Comparison of ENCODE assay signal across 8 cellular contexts in the genomic region with DNA sequence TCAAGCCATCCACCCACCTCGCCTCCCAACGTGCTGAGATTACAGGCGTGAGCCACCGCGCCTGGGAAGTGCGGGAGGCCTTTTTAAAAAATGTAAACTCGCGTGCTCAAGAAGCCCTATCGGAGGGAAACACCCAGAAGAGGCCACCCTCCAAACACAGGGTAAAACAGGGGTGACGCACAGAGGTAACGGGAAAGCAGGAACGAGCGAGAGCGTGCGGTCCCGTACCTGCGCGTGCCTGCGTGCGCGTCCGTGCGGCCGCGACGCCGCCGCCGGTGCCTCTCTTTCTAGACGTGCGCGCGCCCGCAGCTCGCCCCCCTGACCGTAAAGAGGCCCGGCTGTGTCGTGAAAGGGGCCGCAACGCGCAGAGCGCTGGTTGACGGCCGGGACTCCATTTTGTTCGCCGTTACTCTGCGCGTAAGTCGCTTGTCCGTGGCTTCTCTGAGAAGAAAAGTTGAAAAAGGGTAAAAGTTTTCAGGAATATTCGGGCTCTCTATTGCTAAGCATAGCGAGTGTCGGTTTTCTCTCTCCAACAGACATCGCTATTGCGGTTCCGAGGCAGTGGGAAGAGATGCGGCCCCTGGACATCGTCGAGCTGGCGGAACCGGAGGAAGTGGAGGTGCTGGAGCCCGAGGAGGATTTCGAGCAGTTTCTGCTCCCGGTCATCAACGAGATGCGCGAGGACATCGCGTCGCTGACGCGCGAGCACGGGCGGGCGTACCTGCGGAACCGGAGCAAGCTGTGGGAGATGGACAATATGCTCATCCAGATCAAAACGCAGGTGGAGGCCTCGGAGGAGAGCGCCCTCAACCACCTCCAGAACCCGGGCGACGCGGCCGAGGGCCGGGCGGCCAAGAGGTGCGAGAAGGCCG. TPM values are rescaled to one million over a fixed set of nuclear protein-coding genes. Genes with fewer than 3 reads are reported as not detected.
DNase-seq lines count a peak whose midpoint lies in the region; ATAC-seq and TF ChIP-seq lines count a peak whose summit lies in the region.

TSS of gene MRFAP1 (plus strand) at position 394 of the 872 bp plus-strand sequence. CDS start at position 572, 178 bp downstream.

- peak within 1 kb of the TSS; percentile 71 for H3K4me3 ChIP-seq in kidney epithelial cell (ENCODE audit: low read depth, low read length)

- no peaks in the 10 kb centered on the region for H3K27me3 ChIP-seq in kidney epithelial cell (ENCODE audit: control insufficient read depth, insufficient read depth, low read length)

- TF ChIP-seq CTCF in kidney epithelial cell (IDR thresholded peaks at IDR 0.05; ENCODE audit: insufficient read depth, low read length, poor library complexity, severe bottlenecking) = no peak

- peak; percentile 90 for TF ChIP-seq POLR2A in GM19193 (IDR thresholded peaks at IDR 0.05; ENCODE audit: extremely low read depth, insufficient read depth, insufficient read length)

- H3K36me3 ChIP-seq in kidney epithelial cell (ENCODE audit: control insufficient read depth, insufficient read depth, low read length) = peaks cover 2% of the 10 kb centered on the region

- ATAC-seq in HG03439 (IDR thresholded peaks at IDR 0.05; ENCODE audit: unreplicated experiment) = peak; percentile 86

- DNase-seq in AML-193 (lab: John Stamatoyannopoulos, UW) (peak; percentile 88 to 91), NCI-H510A (lab: John Stamatoyannopoulos, UW) (peak; percentile 85), cerebellum (ENCODE audit: low spot score) (peak; percentile 95), kidney epithelial cell (ENCODE audit: low read depth) (peak; percentile 69)
- peak; percentile 93 for DNase-seq in activated CD4-positive, alpha-beta T cell treated with anti-CD3 and anti-CD28 coated beads for 1 hour
- peak; percentile 94 for DNase-seq in stimulated activated CD4-positive, alpha-beta T cell treated with anti-CD3 and anti-CD28 coated beads, Interleukin-15, amount 100 ng/mL, for 24 hours

RNA-seq across cellular contexts. Expression of gene MRFAP1, which starts in this region (rescaled TPM):
- total RNA-seq in cerebellum (89.2 TPM), kidney epithelial cell (238 and 255 TPM in 2 replicates)

Comparison
In these comparisons a context has a peak if more than half of its experiments do, and no peak if none do; other contexts are left out.
1. Peak in every context shown above with its lines: DNase-seq, ATAC-seq and H3K4me3 ChIP-seq.